In the genomic region with DNA sequence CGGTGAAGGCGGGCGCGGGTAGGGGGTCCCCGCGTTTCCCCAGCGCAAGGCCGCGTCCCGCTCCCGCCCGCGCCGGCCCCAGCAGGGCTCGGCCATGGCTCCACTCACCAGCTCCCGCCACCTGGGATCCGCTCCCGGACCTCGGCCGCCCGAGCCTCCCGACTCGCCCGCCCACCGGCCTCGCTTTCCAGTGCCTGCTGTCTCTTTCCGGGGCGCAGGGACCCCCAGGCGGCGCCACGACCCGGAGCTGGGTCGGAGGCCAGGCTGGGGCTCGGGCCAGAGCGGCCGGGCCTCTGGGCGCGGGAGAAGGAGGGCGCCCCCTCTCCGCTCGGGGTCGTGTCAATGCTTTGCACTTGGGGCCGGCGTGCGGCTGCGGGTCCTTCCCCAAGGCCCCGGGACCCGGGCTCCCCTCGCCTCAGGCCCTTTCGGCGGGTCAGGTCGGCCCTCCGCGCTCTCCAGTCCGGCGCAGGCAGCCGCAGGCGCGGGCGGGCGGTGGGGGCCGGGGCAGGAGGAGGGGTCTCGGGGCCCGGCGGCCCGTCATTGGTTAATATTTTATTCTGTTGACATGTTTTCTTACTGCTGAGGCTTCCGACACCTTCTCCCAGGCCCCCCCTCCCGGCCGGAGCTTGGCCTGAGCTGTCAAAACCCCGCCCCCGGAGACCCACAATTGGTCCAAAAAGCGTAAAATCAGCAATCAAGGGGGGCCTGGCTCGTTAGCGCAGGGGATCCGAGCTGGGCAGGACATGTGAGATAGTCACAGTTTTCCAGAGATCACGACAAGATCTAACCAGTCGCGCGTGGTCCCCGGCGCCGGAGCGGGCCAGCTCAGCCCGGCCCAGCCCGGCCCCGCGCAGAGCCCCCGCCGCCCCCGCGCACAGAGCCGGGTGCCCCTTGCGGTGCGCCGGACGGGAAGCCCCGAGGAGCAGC, we compare ENCODE assay signal across 9 cellular contexts. TPM values are rescaled to one million over a fixed set of nuclear protein-coding genes. Genes with fewer than 3 reads are reported as not detected.
A peak's percentile ranks its signal among the peaks of the same experiment; 100 is the strongest.
DNase-seq lines count a peak whose midpoint lies in the region; FAIRE-seq and TF ChIP-seq lines count a peak whose summit lies in the region.
"Had no signal": no experiment of that assay in that cellular context is flagged by ENCODE, and none has a peak within 500 bp of the region (broad histone marks: within the 10 kb centered on the region; RNA-seq: fewer than 3 reads in every experiment).

Gene TBX2 (plus strand): TSS at position 713 of the 927 bp plus-strand sequence. CDS start 334 bp downstream, outside the sequence.

- no peak for FAIRE-seq in RCC 7860 (lab: Jason Lieb, UNC)
- FAIRE-seq: colon had no signal

- no peaks in the 10 kb centered on the region for H3K9me3 ChIP-seq in duodenal mucosa (ENCODE audit: control insufficient read depth in 1 of 2, low read length in 2 of 2)
- H3K9me3 ChIP-seq in mesenchymal stem cell (ENCODE audit: control insufficient read depth, low read length): no peaks in the 10 kb centered on the region
- H3K9me3 ChIP-seq in tibial nerve: no peaks in the 10 kb centered on the region

- peak within 1 kb of the TSS; percentile 7 to 99 for H3K14ac ChIP-seq in mesenchymal stem cell (ENCODE audit: low read length in 2 of 2)

- peak within 1 kb of the TSS; percentile 90 for H3K4me2 ChIP-seq in mesenchymal stem cell (ENCODE audit: low read length, poor library complexity, severe bottlenecking)

- H3K27me3 ChIP-seq in duodenal mucosa (ENCODE audit: control insufficient read depth in 1 of 2, insufficient read depth in 2 of 2, low read length in 2 of 2) (peaks cover 62 to 72% of the 10 kb centered on the region in 2 donors), mesenchymal stem cell (ENCODE audit: control insufficient read depth in 1 of 2, insufficient read depth in 1 of 2, low read length in 2 of 2) (peaks cover 0 to 78% of the 10 kb centered on the region in 2 experiments), tibial nerve (peaks cover 3 to 63% of the 10 kb centered on the region in 2 donors)

- H3K23ac ChIP-seq in mesenchymal stem cell (ENCODE audit: low read length in 2 of 2): peak within 1 kb of the TSS in 1 of 2 experiments; percentile 91

- no peaks in the 10 kb centered on the region for H3K79me1 ChIP-seq in mesenchymal stem cell (replicated peaks; ENCODE audit: low read length, poor library complexity, severe bottlenecking)

- peak within 1 kb of the TSS; percentile 96 for H2BK120ac ChIP-seq in mesenchymal stem cell (ENCODE audit: low read depth, low read length)

- H3K4me1 ChIP-seq in duodenal mucosa (ENCODE audit: control insufficient read depth in 1 of 2, insufficient read depth in 2 of 2, low read length in 2 of 2) (peaks cover 5 to 12% of the 10 kb centered on the region in 2 donors), mesenchymal stem cell (ENCODE audit: control insufficient read depth, insufficient read depth, low read depth, low read length) (peaks cover 46% of the 10 kb centered on the region), tibial nerve (peaks cover 0 to 90% (median 37%) of the 10 kb centered on the region in 4 donors)

- H2BK5ac ChIP-seq in mesenchymal stem cell (ENCODE audit: low read depth, low read length, poor library complexity, severe bottlenecking): no peak within 1 kb of the TSS

- peak within 1 kb of the TSS; percentile 88 to 89 for H3K18ac ChIP-seq in mesenchymal stem cell (ENCODE audit: low read depth in 1 of 2, low read length in 2 of 2)

- H2BK15ac ChIP-seq in mesenchymal stem cell (ENCODE audit: low read depth, poor library complexity, severe bottlenecking): peak within 1 kb of the TSS; percentile 70

- TF ChIP-seq POLR2A in tibial nerve (IDR thresholded peaks at IDR 0.05): peak; percentile 71 to 73

- DNase-seq in NCI-H748 (lab: John Stamatoyannopoulos, UW; ENCODE audit: unreplicated experiment): peak; percentile 26
- DNase-seq in NCI-H748 treated with DMSO at 0.1 percent for 48 hours (lab: John Stamatoyannopoulos, UW): no peak
- DNase-seq in RCC 7860 (ENCODE audit: low spot score): peak; percentile 80
- DNase-seq in mesenchymal stem cell: peak; percentile 95
- peak; percentile 82 to 88 for DNase-seq in tibial nerve (ENCODE audit: low spot score in 2 of 2)
- no peak for DNase-seq in Ammon's horn (ENCODE audit: low spot score)
- DNase-seq in OCI-M1 (lab: John Stamatoyannopoulos, UW): no peak

- H2AK5ac ChIP-seq in mesenchymal stem cell (ENCODE audit: low read length, severe bottlenecking): no peak within 1 kb of the TSS

- H3K4ac ChIP-seq in mesenchymal stem cell (ENCODE audit: low read depth in 1 of 2, low read length in 2 of 2): peak within 1 kb of the TSS; percentile 76 to 87

- H4K8ac ChIP-seq in mesenchymal stem cell (ENCODE audit: low read length): peak within 1 kb of the TSS; percentile 55

- no peak within 1 kb of the TSS for H2AFZ ChIP-seq in mesenchymal stem cell (ENCODE audit: low read depth, low read length)

- TF ChIP-seq EP300 in tibial nerve (IDR thresholded peaks at IDR 0.05): peak in 1 of 2 donors; percentile 89

- H2BK12ac ChIP-seq in mesenchymal stem cell (ENCODE audit: low read length in 2 of 2): peak within 1 kb of the TSS in 1 of 2 experiments; percentile 84

- no peaks in the 10 kb centered on the region for H3K36me3 ChIP-seq in duodenal mucosa (ENCODE audit: control insufficient read depth in 1 of 2, insufficient read depth in 2 of 2, low read length in 2 of 2)
- peaks cover 2 to 16% of the 10 kb centered on the region in 2 experiments for H3K36me3 ChIP-seq in mesenchymal stem cell (ENCODE audit: control insufficient read depth in 1 of 2, insufficient read depth in 2 of 2, low read depth in 1 of 2, low read length in 2 of 2)
- peaks cover 0 to 9% (median 0%) of the 10 kb centered on the region in 3 donors for H3K36me3 ChIP-seq in tibial nerve

- no peak for TF ChIP-seq CTCF in tibial nerve (IDR thresholded peaks at IDR 0.05)

- H3K9ac ChIP-seq in duodenal mucosa (ENCODE audit: low read depth in 1 of 2, low read length in 2 of 2): peak within 1 kb of the TSS; percentile 10 to 56
- peak within 1 kb of the TSS; percentile 93 for H3K9ac ChIP-seq in mesenchymal stem cell (ENCODE audit: low read length)

- H3K27ac ChIP-seq in duodenal mucosa (ENCODE audit: low read depth, low read length) (peak within 1 kb of the TSS; percentile 85), mesenchymal stem cell (ENCODE audit: low read length, poor library complexity, severe bottlenecking) (no peak within 1 kb of the TSS), tibial nerve (peak within 1 kb of the TSS; percentile 66 to 98 (median 92))

- H4K91ac ChIP-seq in mesenchymal stem cell (ENCODE audit: low read length): peak within 1 kb of the TSS; percentile 88

- 1% methylated on average over 65 of the region's 97 CpGs for WGBS in mesenchymal stem cell
- WGBS in tibial nerve, 2 donors: 1 to 3% methylated on average over 59 to 83 of the region's 97 CpGs

- H3K4me3 ChIP-seq in duodenal mucosa (ENCODE audit: low read depth in 1 of 2, low read length in 2 of 2) (peak within 1 kb of the TSS; percentile 61), mesenchymal stem cell (ENCODE audit: insufficient read depth in 1 of 2, low read depth in 1 of 2, low read length in 2 of 2) (peak within 1 kb of the TSS; percentile 51 to 85), tibial nerve (peak within 1 kb of the TSS; percentile 50 to 88 (median 66))

RNA-seq across cellular contexts. Expression of gene TBX2, which starts in this region (rescaled TPM):
- 118 TPM for polyA plus RNA-seq in mesenchymal stem cell (2013, experiment 1 of 2)
- 123 TPM for polyA plus RNA-seq in mesenchymal stem cell (2013, experiment 2 of 2)
- 10 to 100 TPM; 23.2 to 42.0 (median 26.5) TPM for total RNA-seq in tibial nerve

Comparison
In these comparisons a context has a peak if more than half of its experiments do, and no peak if none do; other contexts are left out.
1. DNase-seq: peak in NCI-H748 (single experiment), RCC 7860 (single experiment), mesenchymal stem cell (single experiment) and tibial nerve (2 of 2); none in NCI-H748 treated with DMSO at 0.1 percent for 48 hours (single experiment), Ammon's horn (single experiment) and OCI-M1 (single experiment).
2. Peak in every context shown above with its lines, with median percentiles within 50 percentile points of each other: H3K4me3 ChIP-seq.